Comparison of ENCODE assay signal across 7 cellular contexts in the genomic region with DNA sequence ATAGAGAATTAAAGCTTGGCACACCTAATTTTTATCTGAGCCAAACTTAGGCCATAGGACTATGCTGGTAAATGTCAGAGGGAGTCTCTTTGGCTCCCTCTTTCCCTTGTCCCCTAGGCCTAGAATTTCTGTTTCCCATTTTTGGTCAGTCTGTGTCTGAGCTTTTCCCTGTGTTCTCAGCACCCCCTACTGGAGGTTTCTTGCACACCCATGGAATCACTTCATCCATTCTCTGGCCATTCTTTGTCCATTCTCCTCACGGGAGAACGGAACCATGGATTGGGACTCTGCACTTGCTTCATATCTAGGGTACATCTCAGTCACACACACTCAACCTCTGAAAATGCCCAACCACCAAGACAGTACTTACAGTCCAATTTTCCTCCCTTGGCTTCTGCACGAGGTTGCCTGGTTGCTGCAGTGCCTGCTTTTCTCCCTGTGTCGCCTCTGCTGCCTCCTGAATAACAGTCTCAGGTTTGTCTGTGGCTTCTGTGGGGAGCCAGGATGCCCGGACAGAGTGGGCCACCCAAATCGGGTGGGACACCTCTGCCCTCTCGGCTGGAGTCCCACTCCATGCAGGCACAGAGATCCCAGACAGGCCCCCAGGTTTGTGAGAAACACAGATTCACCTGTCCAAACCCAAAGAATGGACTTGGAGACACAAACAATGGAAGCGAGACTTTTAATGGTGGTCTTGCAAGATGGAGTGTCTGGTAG. TPM values are rescaled to one million over a fixed set of nuclear protein-coding genes. Genes with fewer than 3 reads are reported as not detected.
A peak's percentile ranks its signal among the peaks of the same experiment; 100 is the strongest.
DNase-seq lines count a peak whose midpoint lies in the region.

No MANE protein-coding gene starts in this region.

- peaks cover 35% of the 10 kb centered on the region for H3K9me3 Mint-ChIP-seq in activated CD4-positive, alpha-beta T cell treated with anti-CD3 and anti-CD28 coated beads, Interleukin-2, amount 10 ng/mL, durations not matched to agents 7 days and 5 days

- POLR2A ChIA-PET in activated CD4-positive, alpha-beta T cell treated with anti-CD3 and anti-CD28 coated beads, Interleukin-2, amount 10 ng/mL, durations not matched to agents 7 days and 5 days (lab: Charles Lee) = no interaction called here

- intact Hi-C loops in head of caudate nucleus (cut with DNase I) = loop anchor here (10.0 kb wide), 1 partner anchor 253 kb away; no protein-coding TSS in a partner anchor

- no peak overlapping the region for H3K27ac Mint-ChIP-seq in activated CD4-positive, alpha-beta T cell treated with anti-CD3 and anti-CD28 coated beads, Interleukin-2, amount 10 ng/mL, durations not matched to agents 7 days and 5 days

- no peak overlapping the region for H3K4me3 Mint-ChIP-seq in activated CD4-positive, alpha-beta T cell treated with anti-CD3 and anti-CD28 coated beads, Interleukin-2, amount 10 ng/mL, durations not matched to agents 7 days and 5 days

- peaks cover 86% of the 10 kb centered on the region for H3K36me3 Mint-ChIP-seq in activated CD4-positive, alpha-beta T cell treated with anti-CD3 and anti-CD28 coated beads, Interleukin-2, amount 10 ng/mL, durations not matched to agents 7 days and 5 days (ENCODE audit: low read depth)

- H3K27me3 Mint-ChIP-seq in activated CD4-positive, alpha-beta T cell treated with anti-CD3 and anti-CD28 coated beads, Interleukin-2, amount 10 ng/mL, durations not matched to agents 7 days and 5 days = no peaks in the 10 kb centered on the region

- CTCF ChIA-PET in activated CD4-positive, alpha-beta T cell treated with anti-CD3 and anti-CD28 coated beads, Interleukin-2, amount 10 ng/mL, durations not matched to agents 7 days and 5 days (lab: Charles Lee) = interaction anchor here (0.6 kb wide), 1 partner anchor 49 kb away, joined by 4 read pairs; no protein-coding TSS in a partner anchor

- peaks cover 5% of the 10 kb centered on the region for H3K4me1 Mint-ChIP-seq in activated CD4-positive, alpha-beta T cell treated with anti-CD3 and anti-CD28 coated beads, Interleukin-2, amount 10 ng/mL, durations not matched to agents 7 days and 5 days

- DNase-seq in ELF-1 (ENCODE audit: low read depth, low spot score) = peak; percentile 68
- DNase-seq in HS-5 (ENCODE audit: low read depth) = peak; percentile 22
- peak; percentile 22 for DNase-seq in activated CD4-positive, alpha-beta T cell treated with anti-CD3 and anti-CD28 coated beads, Interleukin-2, amount 10 ng/mL, durations not matched to agents 7 days and 5 days
- peak in 36 of 42 donors; percentile 9 to 86 (median 57) for DNase-seq in head of caudate nucleus
- DNase-seq in putamen (ENCODE audit: low spot score) = peak; percentile 34
- no peak for DNase-seq in dedifferentiated amniotic fluid mesenchymal stem cell (ENCODE audit: extremely low spot score)
- no peak for DNase-seq in NCI-H345 treated with DMSO at 0.1 percent for 48 hours (lab: John Stamatoyannopoulos, UW; ENCODE audit: unreplicated experiment)

RNA-seq across cellular contexts. Expression of a gene that starts 35.1 kb away (rescaled TPM):
- 1 to 10 TPM in 1 of 2 experiments, under 1 TPM in 1; 0.77 to 1.3 TPM for total RNA-seq in activated CD4-positive, alpha-beta T cell treated with anti-CD3 and anti-CD28 coated beads, Interleukin-2, amount 10 ng/mL, durations not matched to agents 7 days and 5 days

Comparison
In these comparisons a context has a peak if more than half of its experiments do, and no peak if none do; other contexts are left out.
1. DNase-seq: peak in ELF-1 (single experiment), HS-5 (single experiment), activated CD4-positive, alpha-beta T cell treated with anti-CD3 and anti-CD28 coated beads, Interleukin-2, amount 10 ng/mL, durations not matched to agents 7 days and 5 days (single experiment), head of caudate nucleus (36 of 42) and putamen (single experiment); none in dedifferentiated amniotic fluid mesenchymal stem cell (single experiment) and NCI-H345 treated with DMSO at 0.1 percent for 48 hours (single experiment).